Comparison of ENCODE assay signal across 19 cellular contexts in genomic region chr15:25067725-25068309, GRCh38.
DNase-seq lines count a peak whose midpoint lies in the region; ATAC-seq, FAIRE-seq and TF ChIP-seq lines count a peak whose summit lies in the region.
"Had no signal": no experiment of that assay in that cellular context is flagged by ENCODE, and none has a peak within 500 bp of the region (broad histone marks: within the 10 kb centered on the region; RNA-seq: fewer than 3 reads in every experiment).

No MANE protein-coding gene starts in this region.

- no peak overlapping the region for H3K27ac ChIP-seq in CD8-positive, alpha-beta T cell (ENCODE audit: low read depth, low read length)
- H3K27ac ChIP-seq in K562 (ENCODE audit: extremely low read depth, low read depth, low read length): no peak overlapping the region
- H3K27ac ChIP-seq in kidney (ENCODE audit: low read depth in 2 of 2, low read length in 2 of 2): no peak overlapping the region
- peak overlapping the region; percentile 46 for H3K27ac ChIP-seq in temporal lobe (ENCODE audit: low read depth, low read length)

- no peak for TF ChIP-seq CTCF in CD8-positive, alpha-beta T cell (IDR thresholded peaks at IDR 0.05)
- no peak for TF ChIP-seq CTCF in K562 (IDR thresholded peaks at IDR 0.05 in 2 of 3, conservative IDR thresholded peaks at IDR 0.05 in 1 of 3; ENCODE audit: insufficient read depth in 2 of 3, low read depth in 1 of 3, low read length in 3 of 3)
- no peak for TF ChIP-seq CTCF in kidney (IDR thresholded peaks at IDR 0.05; ENCODE audit: borderline replicate concordance, extremely low read depth, insufficient read depth)

- no peak overlapping the region for H2AFZ ChIP-seq in K562 (ENCODE audit: low read depth, low read length)

- peaks cover 99% of the 10 kb centered on the region for H3K9me3 ChIP-seq in CD8-positive, alpha-beta T cell (ENCODE audit: low read length)
- H3K9me3 ChIP-seq in K562 (replicated peaks; ENCODE audit: control insufficient read depth, insufficient read depth, low read depth, low read length): no peaks in the 10 kb centered on the region; the same call in 1 of the 2 replicates
- H3K9me3 ChIP-seq in kidney (ENCODE audit: control insufficient read depth in 1 of 2, low read length in 2 of 2): peaks cover 93 to 100% of the 10 kb centered on the region in 2 donors

- H3K9ac ChIP-seq in K562 (ENCODE audit: insufficient read depth in 1 of 2, low read depth in 2 of 2, low read length in 2 of 2) (no peak overlapping the region), kidney (ENCODE audit: low read length in 2 of 2) (no peak overlapping the region)

- DNase-seq in CD8-positive, alpha-beta T cell: no peak
- DNase-seq in K562 (ENCODE audit: extremely low read depth in 1 of 4, low spot score in 3 of 4) (no peak), kidney (peak; percentile 8), ureter (ENCODE audit: low spot score) (no peak)
- DNase-seq: DMS153, GF-D8, HFFc6, Karpas-422, NCI-H1436, NCI-H1930, NCI-H226, NCI-H524, NCI-H82, SIG-M5 had no signal

- peaks cover 62% of the 10 kb centered on the region for H3K9me3 Mint-ChIP-seq in CD8-positive, alpha-beta T cell

- TF ChIP-seq EP300 in K562 (IDR thresholded peaks at IDR 0.05; ENCODE audit: low read length): no peak

- FAIRE-seq in K562 (lab: Jason Lieb, UNC) (no peak), kidney (lab: Jason Lieb, UNC) (no peak)
- FAIRE-seq: A204.1 had no signal

- no peaks in the 10 kb centered on the region for H3K4me1 Mint-ChIP-seq in CD8-positive, alpha-beta T cell (ENCODE audit: low read depth)

- in situ Hi-C loops in K562 (cut with MboI): no loop called here

- H3K36me3 Mint-ChIP-seq in CD8-positive, alpha-beta T cell: peaks cover 100% of the 10 kb centered on the region

- TF ChIP-seq POLR2A in K562 (conservative IDR thresholded peaks at IDR 0.05): no peak

- no peaks in the 10 kb centered on the region for H3K27me3 ChIP-seq in CD8-positive, alpha-beta T cell (ENCODE audit: insufficient read depth, low read length)
- H3K27me3 ChIP-seq in K562 (ENCODE audit: control insufficient read depth in 2 of 2, insufficient read depth in 2 of 2, low read length in 2 of 2): no peaks in the 10 kb centered on the region

- H3K4me3 ChIP-seq in CD8-positive, alpha-beta T cell (ENCODE audit: low read depth, low read length): peak overlapping the region; percentile 42
- H3K4me3 ChIP-seq in K562 (no peak overlapping the region), kidney (ENCODE audit: low read length in 2 of 2) (peak overlapping the region in 1 of 2 donors; percentile 17)

- no peak for TF ChIP-seq RAD21 in K562 (CRISPR knock-in tag; conservative IDR thresholded peaks at IDR 0.05 in 1 of 2, IDR thresholded peaks at IDR 0.05 in 1 of 2)

- CTCF ChIA-PET in CD8-positive, alpha-beta T cell (lab: Charles Lee): no interaction called here
- CTCF ChIA-PET in K562 (lab: Yijun Ruan, JAX; ENCODE audit: low intra/inter-chr PET ratio): no interaction called here

- H4K20me1 ChIP-seq in K562 (replicated peaks; ENCODE audit: control insufficient read depth, insufficient read depth, low read length): no peaks in the 10 kb centered on the region

- no peaks in the 10 kb centered on the region for H3K27me3 Mint-ChIP-seq in CD8-positive, alpha-beta T cell (ENCODE audit: low read depth)

- ATAC-seq in CD8-positive, alpha-beta T cell: no peak
- ATAC-seq in K562: no peak
- ATAC-seq in HG03520 (IDR thresholded peaks at IDR 0.05; ENCODE audit: unreplicated experiment): no peak
- no peak for ATAC-seq in HG03457 (IDR thresholded peaks at IDR 0.05; ENCODE audit: unreplicated experiment)
- ATAC-seq: SK-N-SH treated with all-trans-retinoic acid at 6 μM for 48 hours had no signal

- POLR2A ChIA-PET in CD8-positive, alpha-beta T cell (lab: Charles Lee): no interaction called here
- POLR2A ChIA-PET in K562 (lab: Yijun Ruan, JAX): no interaction called here

- intact Hi-C loops in CD8-positive, alpha-beta T cell (cut with DNase I, micrococcal nuclease): loop anchor here in 1 of 2 experiments (5.0 to 10.0 kb wide), 2 partner anchors 106 to 327 kb away; no protein-coding TSS in a partner anchor
- intact Hi-C loops in K562 (cut with micrococcal nuclease) (no loop called here), kidney (cut with DNase I) (no loop called here)

- WGBS in K562 (ENCODE audit: insufficient coverage, low coverage, missing lambda C conversion rate): 2% methylated on average over 12 of the region's 12 CpGs

- no peak overlapping the region for H3K4me3 Mint-ChIP-seq in CD8-positive, alpha-beta T cell
- H3K4me3 Mint-ChIP-seq: HFFc6 had no signal

- BruUV-seq in K562 (replicated peaks; lab: Mats Ljungman, UMichigan): no TSS peak

- H3K79me2 ChIP-seq in K562 (ENCODE audit: control insufficient read depth, insufficient read depth, low read length): no peaks in the 10 kb centered on the region

- H3K9me1 ChIP-seq in K562 (ENCODE audit: control insufficient read depth, insufficient read depth, low read length): no peaks in the 10 kb centered on the region

- no peak overlapping the region for H3K27ac Mint-ChIP-seq in CD8-positive, alpha-beta T cell
- H3K27ac Mint-ChIP-seq: HFFc6 had no signal

- no peaks in the 10 kb centered on the region for H3K4me1 ChIP-seq in CD8-positive, alpha-beta T cell (ENCODE audit: insufficient read depth, low read length)
- H3K4me1 ChIP-seq in K562 (replicated peaks in 1 of 2; ENCODE audit: control insufficient read depth in 2 of 2, insufficient read depth in 2 of 2, low read length in 2 of 2) (no peaks in the 10 kb centered on the region), kidney (ENCODE audit: control insufficient read depth in 1 of 2, insufficient read depth in 1 of 2, low read depth in 1 of 2, low read length in 2 of 2) (no peaks in the 10 kb centered on the region)

- no peak overlapping the region for H3K4me2 ChIP-seq in K562 (ENCODE audit: insufficient read depth, low read length)

- H3K36me3 ChIP-seq in CD8-positive, alpha-beta T cell (ENCODE audit: insufficient read depth, low read length): peaks cover 98% of the 10 kb centered on the region
- no peaks in the 10 kb centered on the region for H3K36me3 ChIP-seq in K562 (ENCODE audit: control insufficient read depth, insufficient read depth, low read length)
- H3K36me3 ChIP-seq in kidney (ENCODE audit: control insufficient read depth in 1 of 2, insufficient read depth in 2 of 2, low read length in 2 of 2): peaks cover 92 to 100% of the 10 kb centered on the region in 2 donors

TF ChIP-seq in K562, 482 proteins besides CTCF, POLR2A, EP300 and RAD21:
- TF ChIP-seq ZBED1 (IDR thresholded peaks at IDR 0.05): no peak
- no peak for TF ChIP-seq ZNF511 (CRISPR knock-in tag; IDR thresholded peaks at IDR 0.05)
- no peak for TF ChIP-seq SPI1 (IDR thresholded peaks at IDR 0.05; ENCODE audit: borderline replicate concordance, low read depth, low read length)
- no peak for TF ChIP-seq HOMEZ (CRISPR knock-in tag; IDR thresholded peaks at IDR 0.05)
- peak; percentile 75; the same call in 1 of the 2 replicates for TF ChIP-seq ZNF274 (IDR thresholded peaks at IDR 0.05; ENCODE audit: borderline replicate concordance, low read depth, low read length)
- no peak for TF ChIP-seq XRCC5 (IDR thresholded peaks at IDR 0.05; ENCODE audit: low read depth, low read length)
TF ChIP-seq in K562: peak in this region for 1.
